1 cellular context compared by ENCODE assay signal in the genomic region with DNA sequence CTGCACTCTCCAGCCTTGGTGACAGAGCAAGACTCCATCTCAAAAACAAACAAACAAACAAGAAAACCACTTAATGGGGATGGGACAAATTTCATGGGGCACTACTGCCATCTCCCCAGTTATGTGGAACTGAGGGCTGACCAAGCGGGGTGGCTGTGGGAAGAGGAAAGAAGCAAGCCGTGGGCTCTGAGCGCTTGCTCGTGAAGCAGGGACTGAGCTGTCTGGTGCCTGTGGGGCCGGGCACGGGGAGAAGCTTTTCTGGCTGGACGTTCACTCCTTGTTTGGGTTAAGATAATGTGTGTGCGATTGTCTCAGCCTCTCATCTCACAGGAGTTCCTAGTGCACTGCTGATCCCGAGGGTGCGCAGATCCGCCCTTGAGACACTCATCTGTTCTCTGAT.
TF ChIP-seq lines count a peak whose summit lies in the region.

No MANE protein-coding gene starts in this region.

TF ChIP-seq in IMR-90, 13 proteins besides CTCF, POLR2A, EP300 and RAD21:
- TF ChIP-seq MAFK (IDR thresholded peaks at IDR 0.05; ENCODE audit: low read depth, low read length): no peak
- TF ChIP-seq FOS (IDR thresholded peaks at IDR 0.05; ENCODE audit: low read depth, low read length): no peak
- TF ChIP-seq MAZ (IDR thresholded peaks at IDR 0.05; ENCODE audit: borderline replicate concordance, low read depth, low read length): no peak
- no peak for TF ChIP-seq BHLHE40 (IDR thresholded peaks at IDR 0.05; ENCODE audit: low read depth, low read length)
- no peak for TF ChIP-seq USF2 (IDR thresholded peaks at IDR 0.05; ENCODE audit: low read depth, low read length)
- TF ChIP-seq SMC3 (IDR thresholded peaks at IDR 0.05; ENCODE audit: low read depth, low read length): no peak
